Comparison of ENCODE assay signal across 13 cellular contexts in genomic region chr19:16654151-16654550, GRCh38. TPM values are rescaled to one million over a fixed set of nuclear protein-coding genes. Genes with fewer than 3 reads are reported as not detected.
DNase-seq lines count a peak whose midpoint lies in the region; ATAC-seq lines count a peak whose summit lies in the region.
"Had no signal": no experiment of that assay in that cellular context is flagged by ENCODE, and none has a peak within 500 bp of the region (broad histone marks: within the 10 kb centered on the region; RNA-seq: fewer than 3 reads in every experiment).

No MANE protein-coding gene starts in this region.

- no peak overlapping the region for H3K4me3 ChIP-seq in mesendoderm (ENCODE audit: low read length)
- H3K4me3 ChIP-seq: colonic mucosa, GM23248, pancreas, tibial nerve had no signal

- H3K9ac ChIP-seq in mesendoderm (ENCODE audit: low read length): no peak overlapping the region
- H3K9ac ChIP-seq: GM23248 had no signal

- no peak overlapping the region for H3K18ac ChIP-seq in mesendoderm (ENCODE audit: low read length)

- intact Hi-C loops in activated CD4-positive, alpha-beta memory T cell treated with anti-CD3 and anti-CD28 coated beads for 36 hours (cut with micrococcal nuclease): no loop called here

- CTCF ChIA-PET in activated CD4-positive, alpha-beta memory T cell treated with anti-CD3 and anti-CD28 coated beads for 36 hours (lab: Charles Lee): no interaction called here

- no peak overlapping the region for H3K4me3 Mint-ChIP-seq in activated T-helper 17 cell treated with anti-CD3 and anti-CD28 coated beads, Interleukin-2, amount 50 U/mL, for 72 hours
- no peak overlapping the region for H3K4me3 Mint-ChIP-seq in activated CD4-positive, alpha-beta memory T cell treated with anti-CD3 and anti-CD28 coated beads for 36 hours

- H2BK120ac ChIP-seq in mesendoderm (ENCODE audit: low read depth, low read length): no peak overlapping the region

- H3K9me3 Mint-ChIP-seq in activated T-helper 17 cell treated with anti-CD3 and anti-CD28 coated beads, Interleukin-2, amount 50 U/mL, for 72 hours: no peaks in the 10 kb centered on the region
- H3K9me3 Mint-ChIP-seq in activated CD4-positive, alpha-beta memory T cell treated with anti-CD3 and anti-CD28 coated beads for 36 hours: no peaks in the 10 kb centered on the region

- H3K79me1 ChIP-seq in mesendoderm (ENCODE audit: low read length): peaks cover 12% of the 10 kb centered on the region

- no peak overlapping the region for H4K5ac ChIP-seq in mesendoderm (ENCODE audit: low read length)

- H3K27me3 Mint-ChIP-seq in activated T-helper 17 cell treated with anti-CD3 and anti-CD28 coated beads, Interleukin-2, amount 50 U/mL, for 72 hours: no peaks in the 10 kb centered on the region
- no peaks in the 10 kb centered on the region for H3K27me3 Mint-ChIP-seq in activated CD4-positive, alpha-beta memory T cell treated with anti-CD3 and anti-CD28 coated beads for 36 hours

- H3K4me1 Mint-ChIP-seq in activated T-helper 17 cell treated with anti-CD3 and anti-CD28 coated beads, Interleukin-2, amount 50 U/mL, for 72 hours: peaks cover 14% of the 10 kb centered on the region
- H3K4me1 Mint-ChIP-seq in activated CD4-positive, alpha-beta memory T cell treated with anti-CD3 and anti-CD28 coated beads for 36 hours (ENCODE audit: low read depth): peaks cover 24% of the 10 kb centered on the region

- H3K56ac ChIP-seq in mesendoderm (ENCODE audit: low read length): no peak overlapping the region

- H3K27me3 ChIP-seq in mesendoderm (ENCODE audit: insufficient read depth, low read length, poor library complexity): no peaks in the 10 kb centered on the region
- H3K27me3 ChIP-seq: colonic mucosa, pancreas, tibial nerve had no signal

- no peaks in the 10 kb centered on the region for H3K4me1 ChIP-seq in mesendoderm (ENCODE audit: control insufficient read depth, low read depth, low read length)

- ATAC-seq in activated T-helper 17 cell treated with anti-CD3 and anti-CD28 coated beads, Interleukin-2, amount 50 U/mL, for 72 hours (replicated peaks): peak; percentile 60
- ATAC-seq: pancreas, Right ventricle myocardium inferior had no signal

- H3K4ac ChIP-seq in mesendoderm (ENCODE audit: low read depth, low read length): no peak overlapping the region

- H3K27ac Mint-ChIP-seq in activated T-helper 17 cell treated with anti-CD3 and anti-CD28 coated beads, Interleukin-2, amount 50 U/mL, for 72 hours: no peak overlapping the region
- no peak overlapping the region for H3K27ac Mint-ChIP-seq in activated CD4-positive, alpha-beta memory T cell treated with anti-CD3 and anti-CD28 coated beads for 36 hours

- no peak overlapping the region for H3K27ac ChIP-seq in mesendoderm (ENCODE audit: low read depth, low read length)
- H3K27ac ChIP-seq: colonic mucosa, GM23248, pancreas, tibial nerve had no signal

- no peak overlapping the region for H3K23ac ChIP-seq in mesendoderm (ENCODE audit: low read length)

- H3K79me2 ChIP-seq in mesendoderm (ENCODE audit: control insufficient read depth, insufficient read depth, low read length): peaks cover 6% of the 10 kb centered on the region

- H2BK5ac ChIP-seq in mesendoderm (ENCODE audit: low read length): no peak overlapping the region

- H2BK15ac ChIP-seq in mesendoderm (replicated peaks; ENCODE audit: low read depth): no peak overlapping the region

- no peak overlapping the region for H2AK5ac ChIP-seq in mesendoderm (ENCODE audit: low read length)

- H3K4me2 ChIP-seq in mesendoderm (ENCODE audit: low read length): no peak overlapping the region

- H3K36me3 Mint-ChIP-seq in activated T-helper 17 cell treated with anti-CD3 and anti-CD28 coated beads, Interleukin-2, amount 50 U/mL, for 72 hours (ENCODE audit: low read depth): peaks cover 98% of the 10 kb centered on the region
- peaks cover 67% of the 10 kb centered on the region for H3K36me3 Mint-ChIP-seq in activated CD4-positive, alpha-beta memory T cell treated with anti-CD3 and anti-CD28 coated beads for 36 hours

- WGBS in mesendoderm (ENCODE audit: extremely low coverage, insufficient coverage, low lambda C conversion rate): no CpG with 5 or more reads among the region's 3 CpGs

- no peak overlapping the region for H4K8ac ChIP-seq in mesendoderm (ENCODE audit: low read depth, low read length)

- POLR2A ChIA-PET in activated CD4-positive, alpha-beta memory T cell treated with anti-CD3 and anti-CD28 coated beads for 36 hours (lab: Charles Lee): interaction anchor here (1.2 kb wide), 1 partner anchor 19 kb away, joined by 4 read pairs; no protein-coding TSS in a partner anchor

- DNase-seq in EL (peak; percentile 18), LHCN-M2 (ENCODE audit: low read depth) (peak; percentile 12), mesendoderm (peak; percentile 43), UCSD-AML1 (lab: John Stamatoyannopoulos, UW; ENCODE audit: unreplicated experiment) (no peak), NCI-H1417 (lab: John Stamatoyannopoulos, UW) (no peak)
- DNase-seq in activated CD4-positive, alpha-beta memory T cell treated with anti-CD3 and anti-CD28 coated beads for 36 hours: no peak
- DNase-seq: colonic mucosa, GM23248, NCI-H510A, pancreas had no signal

- peaks cover 22% of the 10 kb centered on the region for H3K36me3 ChIP-seq in mesendoderm (ENCODE audit: control insufficient read depth, insufficient read depth, low read length)

RNA-seq across cellular contexts. Expression of gene SMIM7, which starts 5.8 kb away (rescaled TPM):
- 97.1 and 97.3 TPM in 2 replicates for total RNA-seq in LHCN-M2 (2014; rRNA removed)
- 81.2 TPM for polyA plus RNA-seq in LHCN-M2 (2012)
- total RNA-seq in activated T-helper 17 cell treated with anti-CD3 and anti-CD28 coated beads, Interleukin-2, amount 50 U/mL, for 72 hours: 10 to 100 TPM; 52.9 to 53.6 TPM
- 52.5 TPM for polyA plus RNA-seq in mesendoderm (2013, experiment 1 of 2)
- polyA plus RNA-seq in mesendoderm (2013, experiment 2 of 2): 49.0 TPM
- total RNA-seq in activated CD4-positive, alpha-beta memory T cell treated with anti-CD3 and anti-CD28 coated beads for 36 hours: 10 to 100 TPM; 50.5 to 50.9 TPM

RNA-seq across cellular contexts. Expression of gene TMEM38A, which starts 6.8 kb away (rescaled TPM):
- 2.9 and 3.2 TPM in 2 replicates for total RNA-seq in LHCN-M2 (2014; rRNA removed)
- polyA plus RNA-seq in LHCN-M2 (2012): 1.5 TPM
- under 1 TPM; 0.74 to 0.76 TPM for total RNA-seq in activated T-helper 17 cell treated with anti-CD3 and anti-CD28 coated beads, Interleukin-2, amount 50 U/mL, for 72 hours
- 0.81 TPM for polyA plus RNA-seq in mesendoderm (2013, experiment 1 of 2)
- 0.64 TPM for polyA plus RNA-seq in mesendoderm (2013, experiment 2 of 2)
- under 1 TPM; 0.58 to 0.76 TPM for total RNA-seq in activated CD4-positive, alpha-beta memory T cell treated with anti-CD3 and anti-CD28 coated beads for 36 hours

RNA-seq across cellular contexts. Expression of gene MED26, which starts 26.1 kb away (rescaled TPM):
- 7.4 and 8.9 TPM in 2 replicates for total RNA-seq in LHCN-M2 (2014; rRNA removed)
- polyA plus RNA-seq in LHCN-M2 (2012): 3.8 TPM
- total RNA-seq in activated T-helper 17 cell treated with anti-CD3 and anti-CD28 coated beads, Interleukin-2, amount 50 U/mL, for 72 hours: 10 to 100 TPM; 19.3 to 23.6 TPM
- polyA plus RNA-seq in mesendoderm (2013, experiment 1 of 2): 7.8 TPM
- 7.7 TPM for polyA plus RNA-seq in mesendoderm (2013, experiment 2 of 2)
- 10 to 100 TPM; 12.0 to 14.5 TPM for total RNA-seq in activated CD4-positive, alpha-beta memory T cell treated with anti-CD3 and anti-CD28 coated beads for 36 hours

Comparison
In these comparisons a context has a peak if more than half of its experiments do, and no peak if none do; other contexts are left out.
1. DNase-seq: peak in EL (single experiment), LHCN-M2 (single experiment) and mesendoderm (single experiment); none in activated CD4-positive, alpha-beta memory T cell treated with anti-CD3 and anti-CD28 coated beads for 36 hours (single experiment), UCSD-AML1 (single experiment) and NCI-H1417 (0 of 3).